In the genomic region with DNA sequence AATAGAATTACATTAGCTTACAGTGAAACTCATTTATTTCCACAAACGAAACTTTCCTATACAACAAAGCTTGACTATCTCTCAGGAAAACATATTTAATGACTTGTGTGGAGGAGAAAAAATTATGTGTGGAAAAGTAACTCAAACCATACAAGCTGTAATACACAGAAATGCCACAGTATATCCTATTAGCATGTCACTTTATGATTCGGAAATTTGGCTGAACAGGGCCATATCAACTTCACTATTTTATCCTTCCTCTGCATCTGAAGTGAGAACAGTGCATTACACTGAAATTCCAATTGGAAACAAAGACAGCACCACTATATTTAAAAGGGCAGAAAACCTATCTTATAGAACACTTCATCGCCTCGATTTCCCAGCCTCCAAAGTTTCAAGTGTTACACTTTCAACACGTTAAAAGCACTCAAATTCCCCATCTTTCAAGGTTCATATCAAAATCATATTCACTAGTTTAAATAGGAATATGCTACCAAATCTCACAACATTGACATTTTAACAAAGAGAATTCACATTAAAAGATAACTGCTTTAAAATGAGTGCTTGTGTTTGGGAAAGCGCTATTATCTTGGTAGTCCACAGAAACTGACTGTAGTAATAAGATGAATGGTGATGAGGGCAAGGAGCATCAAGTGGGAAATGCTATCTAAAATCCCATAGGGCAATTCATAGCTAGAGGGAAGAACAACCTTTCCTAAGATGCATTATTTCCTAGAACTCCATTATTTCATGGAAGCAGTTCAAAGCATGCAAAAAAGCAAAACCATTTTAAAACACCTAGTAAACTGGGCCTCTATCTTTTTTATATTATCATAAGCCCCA, we compare ENCODE assay signal across 8 cellular contexts. TPM values are rescaled to one million over a fixed set of nuclear protein-coding genes. Genes with fewer than 3 reads are reported as not detected.
DNase-seq lines count a peak whose midpoint lies in the region; ATAC-seq lines count a peak whose summit lies in the region.

No MANE protein-coding gene starts in this region.

- ATAC-seq in naive B cell (ENCODE audit: low read depth in 2 of 2) (no peak), HG03354 (IDR thresholded peaks at IDR 0.05; ENCODE audit: poor library complexity, severe bottlenecking, unreplicated experiment) (no peak), HG03025 (IDR thresholded peaks at IDR 0.05; ENCODE audit: low FRiP score, unreplicated experiment) (no peak), GM19397 (IDR thresholded peaks at IDR 0.05; ENCODE audit: unreplicated experiment) (no peak)

- no peaks in the 10 kb centered on the region for H3K36me3 Mint-ChIP-seq in naive B cell

- peak overlapping the region; percentile 93 to 99 (median 98) for H3K4me3 Mint-ChIP-seq in naive B cell

- DNase-seq in DMS 273 (lab: John Stamatoyannopoulos, UW; ENCODE audit: unreplicated experiment) (peak; percentile 49), DMS 273 treated with DMSO at 0.1 percent for 48 hours (lab: John Stamatoyannopoulos, UW) (no peak), NCI-H526 treated with DMSO at 0.1 percent for 48 hours (lab: John Stamatoyannopoulos, UW) (peak; percentile 70), cerebellar cortex (ENCODE audit: low spot score) (peak; percentile 46), naive B cell (no peak)

- H3K27ac Mint-ChIP-seq in naive B cell, result peak overlapping the region in 5 of 6 donors; percentile 40 to 98 (median 96)

- no peaks in the 10 kb centered on the region for H3K9me3 Mint-ChIP-seq in naive B cell

- no peaks in the 10 kb centered on the region for H3K27me3 Mint-ChIP-seq in naive B cell

- H3K4me1 Mint-ChIP-seq in naive B cell, result peaks cover 34 to 41% (median 38%) of the 10 kb centered on the region in 3 donors

RNA-seq across cellular contexts. Expression of a gene that starts 1.8 kb away (rescaled TPM):
- polyA plus RNA-seq in naive B cell (ENCODE audit: low read depth in 6 of 6), result 10 to 100 TPM in 2 of 6 donors, 1 to 10 TPM in 4; 3.2 to 18.5 (median 8.8) TPM

Comparison
In these comparisons a context has a peak if more than half of its experiments do, and no peak if none do; other contexts are left out.
1. DNase-seq: peak in DMS 273 (single experiment), NCI-H526 treated with DMSO at 0.1 percent for 48 hours (single experiment) and cerebellar cortex (single experiment); none in DMS 273 treated with DMSO at 0.1 percent for 48 hours (single experiment) and naive B cell (single experiment).